Comparison of ENCODE assay signal across 21 cellular contexts in the genomic region with DNA sequence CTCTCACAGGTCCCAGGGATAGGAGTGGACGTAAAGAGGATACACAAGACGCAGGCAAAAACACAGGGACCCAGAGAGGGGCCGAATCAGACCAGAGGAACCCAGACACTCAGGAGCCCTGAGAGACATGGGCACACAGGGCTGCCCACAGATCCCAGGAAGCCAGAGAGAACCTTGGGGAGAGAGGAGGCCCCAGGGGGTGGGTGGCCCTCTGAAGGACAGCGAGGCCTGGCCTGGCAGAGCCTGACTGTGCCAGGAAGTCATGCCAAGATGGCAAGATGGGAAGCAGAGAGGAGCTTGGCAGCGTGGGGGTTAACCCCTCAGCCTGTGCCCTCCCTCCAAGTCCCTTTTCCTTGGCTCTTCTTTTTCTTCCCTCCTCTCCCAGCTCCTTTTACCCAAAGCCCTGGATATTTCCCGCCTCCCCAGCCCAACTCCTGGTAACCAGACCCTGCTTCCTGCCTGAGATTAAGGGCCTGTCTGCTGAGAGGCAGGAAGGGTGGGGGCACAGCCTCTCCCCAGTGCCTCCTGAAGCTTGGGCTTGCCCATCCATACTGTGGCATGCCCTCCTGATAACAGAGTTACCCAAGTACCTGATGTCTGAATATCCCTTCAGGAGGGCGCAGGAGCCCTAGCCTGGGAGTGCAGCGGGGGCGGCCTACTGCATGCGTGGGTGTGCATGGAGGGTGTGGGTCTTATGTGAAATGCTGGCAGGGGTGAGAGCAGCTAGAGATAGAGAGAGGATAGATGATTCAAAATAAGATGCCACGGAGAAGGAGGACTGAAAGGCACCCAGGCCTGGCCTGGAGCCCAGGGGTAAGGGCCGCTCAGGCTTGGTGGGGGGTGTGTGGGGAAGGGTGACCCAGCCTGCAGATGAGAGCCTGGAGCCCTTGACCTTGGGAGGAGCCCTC. TPM values are rescaled to one million over a fixed set of nuclear protein-coding genes. Genes with fewer than 3 reads are reported as not detected.
DNase-seq lines count a peak whose midpoint lies in the region; ATAC-seq and TF ChIP-seq lines count a peak whose summit lies in the region.
"Had no signal": no experiment of that assay in that cellular context is flagged by ENCODE, and none has a peak within 500 bp of the region (broad histone marks: within the 10 kb centered on the region; RNA-seq: fewer than 3 reads in every experiment).

No MANE protein-coding gene starts in this region.

- H3K4me1 Mint-ChIP-seq in endodermal cell = peaks cover 2% of the 10 kb centered on the region

- no peak overlapping the region for H3K4me3 Mint-ChIP-seq in endodermal cell
- H3K4me3 Mint-ChIP-seq: stimulated activated naive B cell treated with anti-CD40 and anti-IgM and Interleukin-4, amounts not matched to agents 10 μg/mL and 1 μg/mL and 100 μg/mL, for 72 hours had no signal

- WGBS in right cardiac atrium = 84% methylated on average over 12 of the region's 12 CpGs
- WGBS in endodermal cell (ENCODE audit: insufficient coverage in 1 of 2, insufficient read length in 1 of 2), 2 experiments = 87 to 92% methylated on average over 5 to 12 of the region's 12 CpGs

- H3K9me3 Mint-ChIP-seq in endodermal cell = no peaks in the 10 kb centered on the region
- H3K9me3 Mint-ChIP-seq: CD4-positive, CD25-positive, alpha-beta regulatory T cell; stimulated activated naive B cell treated with anti-CD40 and anti-IgM and Interleukin-4, amounts not matched to agents 10 μg/mL and 1 μg/mL and 100 μg/mL, for 72 hours had no signal

- no peak overlapping the region for H3K27ac Mint-ChIP-seq in endodermal cell
- H3K27ac Mint-ChIP-seq: stimulated activated naive B cell treated with anti-CD40 and anti-IgM and Interleukin-4, amounts not matched to agents 10 μg/mL and 1 μg/mL and 100 μg/mL, for 72 hours had no signal

- TF ChIP-seq CTCF in endodermal cell (conservative IDR thresholded peaks at IDR 0.05) = no peak

- no peak overlapping the region for H3K27ac ChIP-seq in right cardiac atrium (ENCODE audit: low read length)
- H3K27ac ChIP-seq in endodermal cell (ENCODE audit: low read depth, low read length) = no peak overlapping the region
- H3K27ac ChIP-seq: left lung, upper lobe of left lung had no signal

- no peaks in the 10 kb centered on the region for H3K4me1 ChIP-seq in right cardiac atrium (ENCODE audit: control insufficient read depth, insufficient read depth, low read length)
- H3K4me1 ChIP-seq in endodermal cell (ENCODE audit: control insufficient read depth, insufficient read depth, low read length) = no peaks in the 10 kb centered on the region
- H3K4me1 ChIP-seq: left lung had no signal

- no peaks in the 10 kb centered on the region for H3K36me3 Mint-ChIP-seq in endodermal cell (ENCODE audit: low read depth)
- H3K36me3 Mint-ChIP-seq: CD4-positive, CD25-positive, alpha-beta regulatory T cell; stimulated activated naive B cell treated with anti-CD40 and anti-IgM and Interleukin-4, amounts not matched to agents 10 μg/mL and 1 μg/mL and 100 μg/mL, for 72 hours had no signal

- H3K27me3 Mint-ChIP-seq in endodermal cell (ENCODE audit: insufficient read depth) = peaks cover 58% of the 10 kb centered on the region

- H3K27me3 ChIP-seq in right cardiac atrium (ENCODE audit: control insufficient read depth, insufficient read depth) (no peaks in the 10 kb centered on the region), endodermal cell (ENCODE audit: control insufficient read depth, insufficient read depth, low read length, poor library complexity, severe bottlenecking) (peaks cover 30% of the 10 kb centered on the region)

- peak; percentile 14 to 47 for ATAC-seq in right cardiac atrium
- ATAC-seq in Right ventricle myocardium superior (ENCODE audit: poor library complexity) = no peak
- ATAC-seq: left lung; stimulated activated naive B cell treated with anti-CD40 and anti-IgM and Interleukin-4, amounts not matched to agents 10 μg/mL and 1 μg/mL and 100 μg/mL, for 72 hours had no signal

- H3K9me3 ChIP-seq in right cardiac atrium (ENCODE audit: control insufficient read depth, low read length) (no peaks in the 10 kb centered on the region), endodermal cell (ENCODE audit: control insufficient read depth, low read length) (no peaks in the 10 kb centered on the region)
- H3K9me3 ChIP-seq: left lung, upper lobe of left lung had no signal

- H3K9ac ChIP-seq in endodermal cell (ENCODE audit: extremely low read depth, low read length, poor library complexity, severe bottlenecking) = no peak overlapping the region

- H3K36me3 ChIP-seq in endodermal cell (ENCODE audit: control insufficient read depth, insufficient read depth, low read length) = no peaks in the 10 kb centered on the region
- H3K36me3 ChIP-seq: left lung, upper lobe of left lung had no signal

- no peak overlapping the region for H3K4me3 ChIP-seq in right cardiac atrium (ENCODE audit: low read length)
- no peak overlapping the region for H3K4me3 ChIP-seq in endodermal cell (ENCODE audit: low read length)
- H3K4me3 ChIP-seq: left lung, upper lobe of left lung had no signal

- intact Hi-C loops in right cardiac atrium (cut with DNase I) (no loop called here), Right ventricle myocardium superior (cut with DNase I) (no loop called here)

- peak in 2 of 3 experiments; percentile 32 to 56 for DNase-seq in NCI-H1417 (lab: John Stamatoyannopoulos, UW)
- no peak for DNase-seq in NCI-H1417 treated with DMSO at 0.1 percent for 48 hours (lab: John Stamatoyannopoulos, UW)
- DNase-seq in right cardiac atrium = no peak
- DNase-seq in Right ventricle myocardium superior = no peak
- peak; percentile 61 for DNase-seq in endodermal cell
- no peak for DNase-seq in NOMO-1 treated with DMSO at 0.1 percent for 48 hours (lab: John Stamatoyannopoulos, UW; ENCODE audit: unreplicated experiment)
- DNase-seq in GF-D8 (lab: John Stamatoyannopoulos, UW) = no peak
- no peak for DNase-seq in OCI-M1 (lab: John Stamatoyannopoulos, UW)
- DNase-seq: cerebellar nuclear complex; DMS79 treated with DMSO at 0.1 percent for 48 hours; foreskin melanocyte; left lung; MM.1S; NCI-H2081; NCI-H748 treated with DMSO at 0.1 percent for 48 hours; stimulated activated naive B cell treated with anti-CD40 and anti-IgM and Interleukin-4, amounts not matched to agents 10 μg/mL and 1 μg/mL and 100 μg/mL, for 72 hours; SW 1271; upper lobe of left lung had no signal

RNA-seq across cellular contexts. Expression of a gene that starts 6.0 kb away (rescaled TPM):
- total RNA-seq in right cardiac atrium = under 1 TPM in 3 of 4 donors, not detected in 1; 0.14 to 0.60 (median 0.38) TPM
- 0.14 TPM for polyA plus RNA-seq in right cardiac atrium
- 0.32 TPM for total RNA-seq in Right ventricle myocardium superior
- total RNA-seq in endodermal cell = not detected
- not detected for polyA plus RNA-seq in endodermal cell (2013, experiment 1 of 2)
- not detected for polyA plus RNA-seq in endodermal cell (2013, experiment 2 of 2)
- total RNA-seq: A172, endothelial cell of umbilical vein had no signal
- polyA plus RNA-seq: endothelial cell of umbilical vein had no signal

RNA-seq across cellular contexts. Expression of a gene that starts 33.1 kb away (rescaled TPM):
- total RNA-seq in right cardiac atrium (10 to 100 TPM; 17.5 to 25.2 (median 21.0) TPM), Right ventricle myocardium superior (16.3 TPM), endodermal cell (10 to 100 TPM; 14.5 to 22.9 TPM)
- polyA plus RNA-seq in right cardiac atrium = 27.0 TPM
- polyA plus RNA-seq in endodermal cell (2013, experiment 1 of 2) = 17.3 TPM
- 16.7 TPM for polyA plus RNA-seq in endodermal cell (2013, experiment 2 of 2)

Comparison
In these comparisons a context has a peak if more than half of its experiments do, and no peak if none do; other contexts are left out.
1. DNase-seq: peak in NCI-H1417 (2 of 3) and endodermal cell (single experiment); none in NCI-H1417 treated with DMSO at 0.1 percent for 48 hours (single experiment), right cardiac atrium (0 of 3), Right ventricle myocardium superior (single experiment), NOMO-1 treated with DMSO at 0.1 percent for 48 hours (single experiment), GF-D8 (single experiment) and OCI-M1 (single experiment).